ENCODE assay signal across 18 cellular contexts in genomic region chr20:10842116-10842515, GRCh38.
"Had no signal": no experiment of that assay in that cellular context is flagged by ENCODE, and none has a peak within 500 bp of the region (broad histone marks: within the 10 kb centered on the region; RNA-seq: fewer than 3 reads in every experiment).

No MANE protein-coding gene starts in this region.

- H3K36me3 Mint-ChIP-seq: activated naive CD8-positive, alpha-beta T cell; brain had no signal

- H3K27ac Mint-ChIP-seq: activated CD4-positive, alpha-beta T cell treated with anti-CD3 and anti-CD28 coated beads, Interleukin-2, amount 10 ng/mL, durations not matched to agents 7 days and 5 days; activated naive CD8-positive, alpha-beta T cell; activated T-cell treated with anti-CD3 and anti-CD28 coated beads, Interleukin-2, amount 50 U/mL, for 72 hours; brain; nephron; stimulated activated naive CD8-positive, alpha-beta T cell treated with anti-CD3 and anti-CD28 coated beads, Interleukin-15, Interleukin-2, amounts not matched to agents 100 ng/mL and 50 ng/mL, for 24 hours had no signal

- H3K4me3 Mint-ChIP-seq: activated CD4-positive, alpha-beta T cell treated with anti-CD3 and anti-CD28 coated beads, Interleukin-2, amount 10 ng/mL, durations not matched to agents 7 days and 5 days; activated naive CD8-positive, alpha-beta T cell; activated T-cell treated with anti-CD3 and anti-CD28 coated beads, Interleukin-2, amount 50 U/mL, for 72 hours; brain; central memory CD8-positive, alpha-beta T cell; nephron; stimulated activated naive CD8-positive, alpha-beta T cell treated with anti-CD3 and anti-CD28 coated beads, Interleukin-15, Interleukin-2, amounts not matched to agents 100 ng/mL and 50 ng/mL, for 24 hours had no signal

- DNase-seq: activated CD4-positive, alpha-beta T cell treated with anti-CD3 and anti-CD28 coated beads, Interleukin-2, amount 10 ng/mL, durations not matched to agents 7 days and 5 days; activated CD8-positive, alpha-beta memory T cell treated with anti-CD3 and anti-CD28 coated beads, Interleukin-2, amount 50 U/mL, for 48 hours; activated gamma-delta T cell treated with Interleukin-2 at 50 U/mL for 16 hours; activated T-cell treated with anti-CD3 and anti-CD28 coated beads, Interleukin-2, amount 50 U/mL, for 72 hours; amniotic stem cell; esophagus squamous epithelium; foreskin melanocyte; kidney glomerular epithelial cell; mesendoderm; occipital lobe; small intestine; upper lobe of left lung had no signal

- H3K4me1 Mint-ChIP-seq: activated CD4-positive, alpha-beta T cell treated with anti-CD3 and anti-CD28 coated beads, Interleukin-2, amount 10 ng/mL, durations not matched to agents 7 days and 5 days; brain; central memory CD8-positive, alpha-beta T cell; nephron had no signal

- H3K4me3 ChIP-seq: coronary artery, esophagus squamous epithelium, upper lobe of left lung had no signal

- ATAC-seq: activated T-cell treated with anti-CD3 and anti-CD28 coated beads, Interleukin-2, amount 50 U/mL, for 72 hours had no signal

- H3K27me3 Mint-ChIP-seq: activated CD4-positive, alpha-beta T cell treated with anti-CD3 and anti-CD28 coated beads, Interleukin-2, amount 10 ng/mL, durations not matched to agents 7 days and 5 days; activated naive CD8-positive, alpha-beta T cell; central memory CD8-positive, alpha-beta T cell; stimulated activated naive CD8-positive, alpha-beta T cell treated with anti-CD3 and anti-CD28 coated beads, Interleukin-15, Interleukin-2, amounts not matched to agents 100 ng/mL and 50 ng/mL, for 24 hours had no signal
